ENCODE assay signal across 10 cellular contexts in the genomic region with DNA sequence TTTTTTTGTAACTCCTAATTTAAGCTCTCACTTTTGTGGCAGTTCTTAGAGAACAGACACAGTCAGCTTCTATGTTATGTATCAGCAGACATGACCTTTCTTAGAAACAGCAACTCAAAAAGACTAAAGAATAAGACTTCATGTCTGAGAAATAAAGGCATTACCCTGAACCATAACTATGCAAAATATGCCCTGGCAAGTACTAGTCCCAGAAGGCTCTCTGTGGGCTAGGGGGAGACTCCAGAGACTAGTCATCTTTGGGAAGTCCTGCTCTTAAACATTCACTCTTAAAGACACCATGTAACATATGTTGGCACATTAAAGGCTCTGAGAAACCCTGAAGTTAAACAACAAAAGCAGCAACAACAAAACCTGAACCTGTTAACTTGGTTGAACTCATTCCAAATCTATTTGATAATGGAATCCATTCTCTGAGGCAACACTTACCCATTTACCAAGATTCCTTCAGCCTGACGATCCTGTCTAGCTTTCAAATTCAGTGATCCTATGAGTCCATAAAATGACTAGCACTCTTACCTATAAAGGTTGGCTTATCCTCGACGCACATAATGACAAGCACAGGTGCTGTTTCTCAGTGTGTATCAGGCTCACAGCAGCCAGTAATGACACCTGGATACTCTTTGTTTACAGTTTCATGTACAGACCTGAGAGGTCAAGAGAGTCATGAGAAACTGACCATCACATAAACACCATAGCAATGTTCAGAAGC.
DNase-seq lines count a peak whose midpoint lies in the region; ATAC-seq and TF ChIP-seq lines count a peak whose summit lies in the region.
"Had no signal": no experiment of that assay in that cellular context is flagged by ENCODE, and none has a peak within 500 bp of the region (broad histone marks: within the 10 kb centered on the region; RNA-seq: fewer than 3 reads in every experiment).

No MANE protein-coding gene starts in this region.

- ATAC-seq in GM18873 (IDR thresholded peaks at IDR 0.05; ENCODE audit: low FRiP score, unreplicated experiment), result peak; percentile 65
- peak; percentile 34 for ATAC-seq in HG03196 (IDR thresholded peaks at IDR 0.05; ENCODE audit: unreplicated experiment)

- TF ChIP-seq CTCF in AG04450 (IDR thresholded peaks at IDR 0.05; ENCODE audit: low read depth, low read length), result no peak
- TF ChIP-seq CTCF in choroid plexus epithelial cell (conservative IDR thresholded peaks at IDR 0.05; ENCODE audit: low read depth, low read length), result no peak

- in situ Hi-C loops in G401 (cut with HindIII; ENCODE audit: low sequenced_read_pairs), result no loop called here

- CTCF ChIA-PET in AG04450 (lab: Charles Lee), result interaction anchor here (0.5 to 3.2 kb wide), 3 partner anchors 10 to 181 kb away, joined by 3 to 11 read pairs (median 3); no protein-coding TSS in a partner anchor

- POLR2A ChIA-PET in AG04450 (lab: Yijun Ruan, JAX), result interaction anchor here (0.6 kb wide), 1 partner anchor 21 kb away, joined by 8 read pairs; no protein-coding TSS in a partner anchor

- no peaks in the 10 kb centered on the region for H3K27me3 ChIP-seq in AG04450 (ENCODE audit: control insufficient read depth, insufficient read depth, low read length)
- H3K27me3 ChIP-seq: cardiac muscle cell had no signal

- no peak overlapping the region for H3K4me3 ChIP-seq in AG04450 (ENCODE audit: low read depth, low read length)
- H3K4me3 ChIP-seq in choroid plexus epithelial cell (ENCODE audit: low read depth, low read length), result no peak overlapping the region
- H3K4me3 ChIP-seq: cardiac muscle cell had no signal

- no peak overlapping the region for H3K27ac ChIP-seq in AG04450 (ENCODE audit: low read depth, low read length)
- H3K27ac ChIP-seq: cardiac muscle cell had no signal

- H3K9me3 ChIP-seq in AG04450 (ENCODE audit: control insufficient read depth, insufficient read depth, low read length), result no peaks in the 10 kb centered on the region

- DNase-seq in AG04450 (ENCODE audit: low read depth, low spot score), result peak; percentile 58
- peak; percentile 88 for DNase-seq in choroid plexus epithelial cell (ENCODE audit: low read depth)
- no peak for DNase-seq in G401 (ENCODE audit: low spot score)
- DNase-seq in SHP77 (lab: John Stamatoyannopoulos, UW), result no peak
- no peak for DNase-seq in SW 1271 (lab: John Stamatoyannopoulos, UW)
- DNase-seq in DMS 273 (lab: John Stamatoyannopoulos, UW; ENCODE audit: unreplicated experiment), result no peak
- DNase-seq: NCI-H2107 had no signal

Comparison
In these comparisons a context has a peak if more than half of its experiments do, and no peak if none do; other contexts are left out.
1. DNase-seq: peak in AG04450 (single experiment) and choroid plexus epithelial cell (single experiment); none in G401 (single experiment), SHP77 (0 of 2), SW 1271 (0 of 2) and DMS 273 (single experiment).